Comparison of ENCODE assay signal across 1 cellular context in genomic region chr12:49541911-49542505, GRCh38.
TF ChIP-seq lines count a peak whose summit lies in the region.

No MANE protein-coding gene starts in this region.

TF ChIP-seq in H1, 55 proteins besides CTCF, POLR2A, EP300 and RAD21:
- TF ChIP-seq NANOG (IDR thresholded peaks at IDR 0.05; ENCODE audit: insufficient read depth, low read depth, low read length, poor library complexity, severe bottlenecking): no peak
